ENCODE assay signal across 32 cellular contexts in the genomic region with DNA sequence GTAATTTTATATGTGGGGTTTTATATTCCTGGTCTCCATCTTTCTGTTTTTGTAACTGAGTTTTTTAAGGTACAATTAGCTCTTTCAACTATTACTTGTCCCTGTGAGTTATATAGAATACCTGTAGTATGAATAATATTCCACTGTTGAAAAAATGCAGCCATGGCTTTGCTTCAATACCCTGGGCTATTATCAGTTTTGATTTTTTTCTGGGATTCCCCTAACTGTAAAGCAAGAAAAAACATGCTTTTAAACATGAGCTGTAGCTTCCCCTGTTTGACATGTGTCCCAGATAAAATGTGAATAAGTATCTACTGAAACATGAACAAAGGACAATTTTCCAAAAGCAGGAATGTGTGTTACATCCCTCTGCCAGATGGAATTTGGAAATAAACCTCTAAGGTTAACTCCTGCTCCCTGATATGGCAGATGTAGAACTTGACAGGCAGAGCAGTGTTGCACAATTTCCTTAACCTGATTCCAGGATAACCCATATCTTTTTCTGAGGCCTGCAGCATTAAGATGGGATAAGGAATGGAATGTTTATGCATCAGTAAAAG.
"Had no signal": no experiment of that assay in that cellular context is flagged by ENCODE, and none has a peak within 500 bp of the region (broad histone marks: within the 10 kb centered on the region; RNA-seq: fewer than 3 reads in every experiment).

No MANE protein-coding gene starts in this region.

- H3K27me3 ChIP-seq: ascending aorta, Peyer's patch had no signal

- H3K27ac Mint-ChIP-seq: activated CD4-positive, alpha-beta memory T cell treated with anti-CD3 and anti-CD28 coated beads, Interleukin-2, amount 10 ng/mL, durations not matched to agents 7 days and 5 days; activated naive CD8-positive, alpha-beta T cell treated with anti-CD3 and anti-CD28 coated beads for 36 hours; activated T-cell treated with anti-CD3 and anti-CD28 coated beads, Interleukin-2, amount 50 U/mL, for 72 hours; activated T-helper 17 cell treated with anti-CD3 and anti-CD28 coated beads, Interleukin-2, amount 50 U/mL, for 72 hours; T-cell had no signal

- H3K36me3 Mint-ChIP-seq: activated naive CD8-positive, alpha-beta T cell treated with anti-CD3 and anti-CD28 coated beads for 36 hours; T-cell had no signal

- H3K4me1 Mint-ChIP-seq: activated CD4-positive, alpha-beta memory T cell treated with anti-CD3 and anti-CD28 coated beads, Interleukin-2, amount 10 ng/mL, durations not matched to agents 7 days and 5 days; activated naive CD8-positive, alpha-beta T cell treated with anti-CD3 and anti-CD28 coated beads for 36 hours; activated T-helper 17 cell treated with anti-CD3 and anti-CD28 coated beads, Interleukin-2, amount 50 U/mL, for 72 hours; T-cell had no signal

- H3K4me1 ChIP-seq: ascending aorta, Peyer's patch had no signal

- ATAC-seq: activated T-helper 17 cell treated with anti-CD3 and anti-CD28 coated beads, Interleukin-2, amount 50 U/mL, for 72 hours; PC-3; Right ventricle myocardium inferior; SK-N-SH treated with all-trans-retinoic acid at 6 μM for 48 hours; T-cell had no signal

- H3K4me3 ChIP-seq: ascending aorta, Peyer's patch had no signal

- H3K9me3 ChIP-seq: ascending aorta, Peyer's patch had no signal

- H3K27me3 Mint-ChIP-seq: activated naive CD8-positive, alpha-beta T cell treated with anti-CD3 and anti-CD28 coated beads for 36 hours had no signal

- H3K4me3 Mint-ChIP-seq: activated CD4-positive, alpha-beta memory T cell treated with anti-CD3 and anti-CD28 coated beads, Interleukin-2, amount 10 ng/mL, durations not matched to agents 7 days and 5 days; activated naive CD8-positive, alpha-beta T cell treated with anti-CD3 and anti-CD28 coated beads for 36 hours; activated T-cell treated with anti-CD3 and anti-CD28 coated beads, Interleukin-2, amount 50 U/mL, for 72 hours; activated T-helper 17 cell treated with anti-CD3 and anti-CD28 coated beads, Interleukin-2, amount 50 U/mL, for 72 hours; T-cell had no signal

- H3K9me3 Mint-ChIP-seq: activated CD4-positive, alpha-beta memory T cell treated with anti-CD3 and anti-CD28 coated beads, Interleukin-2, amount 10 ng/mL, durations not matched to agents 7 days and 5 days; activated naive CD8-positive, alpha-beta T cell treated with anti-CD3 and anti-CD28 coated beads for 36 hours; activated T-cell treated with anti-CD3 and anti-CD28 coated beads, Interleukin-2, amount 50 U/mL, for 72 hours; activated T-helper 17 cell treated with anti-CD3 and anti-CD28 coated beads, Interleukin-2, amount 50 U/mL, for 72 hours; T-cell had no signal

- H3K36me3 ChIP-seq: ascending aorta, Peyer's patch, WERI-Rb-1 had no signal

- H3K27ac ChIP-seq: ascending aorta, KMS-11, Peyer's patch, WERI-Rb-1 had no signal

- DNase-seq: activated CD4-positive, alpha-beta memory T cell treated with anti-CD3 and anti-CD28 coated beads, Interleukin-2, amount 10 ng/mL, durations not matched to agents 7 days and 5 days; activated CD4-positive, alpha-beta T cell treated with anti-CD3 and anti-CD28 coated beads for 1 hour; activated CD4-positive, alpha-beta T cell treated with anti-CD3 and anti-CD28 coated beads for 48 hours; activated CD4-positive, CD25-positive, alpha-beta regulatory T cell; activated CD8-positive, alpha-beta memory T cell treated with anti-CD3 and anti-CD28 coated beads for 24 hours; activated effector memory CD4-positive, alpha-beta T cell treated with anti-CD3 and anti-CD28 coated beads, Interleukin-2, amount 50 U/mL, for 16 hours; activated naive CD4-positive, alpha-beta T cell; activated naive CD4-positive, alpha-beta T cell treated with anti-CD3 and anti-CD28 coated beads, Interleukin-2, amount 50 U/mL, for 16 hours; activated naive CD8-positive, alpha-beta T cell treated with anti-CD3 and anti-CD28 coated beads for 36 hours; activated T-cell treated with anti-CD3 and anti-CD28 coated beads, Interleukin-2, amount 50 U/mL, for 1 hour; activated T-cell treated with anti-CD3 and anti-CD28 coated beads, Interleukin-2, amount 50 U/mL, for 72 hours; amygdala; NCI-H1092 treated with DMSO at 0.1 percent for 48 hours; NCI-H1417; NCI-H146; NCI-H187; NCI-H2029 treated with DMSO at 0.1 percent for 48 hours; NCI-H2107; NCI-H345; NCI-H524 treated with DMSO at 0.1 percent for 48 hours; PC-3; Peyer's patch; RPMI8226; SIG-M5; T-cell; T-helper 9 cell; WERI-Rb-1 had no signal
